18 cellular contexts compared by ENCODE assay signal in genomic region chr6:105514306-105514705, GRCh38.
"Had no signal": no experiment of that assay in that cellular context is flagged by ENCODE, and none has a peak within 500 bp of the region (broad histone marks: within the 10 kb centered on the region; RNA-seq: fewer than 3 reads in every experiment).

No MANE protein-coding gene starts in this region.

- H3K36me3 ChIP-seq: esophagus muscularis mucosa, left lung, sigmoid colon had no signal

- H3K4me2 ChIP-seq: SK-N-SH, smooth muscle cell had no signal

- H3K9me3 ChIP-seq: esophagus muscularis mucosa, left lung, sigmoid colon, SK-N-SH, testis had no signal

- DNase-seq: activated CD4-positive, alpha-beta memory T cell treated with anti-CD3 and anti-CD28 coated beads for 36 hours; activated CD4-positive, alpha-beta T cell treated with anti-CD3 and anti-CD28 coated beads for 48 hours; activated effector memory CD4-positive, alpha-beta T cell treated with anti-CD3 and anti-CD28 coated beads, Interleukin-2, amount 50 U/mL, for 16 hours; activated naive CD4-positive, alpha-beta T cell treated with anti-CD3 and anti-CD28 coated beads, Interleukin-2, amount 50 U/mL, for 16 hours; activated naive CD8-positive, alpha-beta T cell treated with anti-CD3 and anti-CD28 coated beads, Interleukin-2, amount 50 U/mL, for 24 hours; caudate nucleus; effector CD8-positive, alpha-beta T cell; immature natural killer cell; kidney glomerular epithelial cell; left lung; nucleus accumbens; sigmoid colon; SK-N-SH; stimulated activated CD4-positive, alpha-beta T cell treated with anti-CD3 and anti-CD28 coated beads, Interleukin-15, amount 100 ng/mL, for 24 hours; stimulated activated naive B cell treated with anti-CD40 and anti-IgM and Interleukin-4, amounts not matched to agents 10 μg/mL and 1 μg/mL and 100 μg/mL, for 72 hours; testis had no signal

- ATAC-seq: activated naive CD8-positive, alpha-beta T cell treated with anti-CD3 and anti-CD28 coated beads, Interleukin-2, amount 50 U/mL, for 24 hours; left lung; stimulated activated naive B cell treated with anti-CD40 and anti-IgM and Interleukin-4, amounts not matched to agents 10 μg/mL and 1 μg/mL and 100 μg/mL, for 72 hours had no signal

- H3K9ac ChIP-seq: SK-N-SH had no signal

- H3K4me1 ChIP-seq: left lung, sigmoid colon, testis had no signal

- H3K27me3 ChIP-seq: esophagus muscularis mucosa, left lung, sigmoid colon, testis had no signal

- H3K27ac ChIP-seq: esophagus muscularis mucosa, left lung, sigmoid colon, testis had no signal

- H3K4me3 ChIP-seq: esophagus muscularis mucosa, left lung, sigmoid colon, smooth muscle cell, testis had no signal
